ENCODE assay signal across 22 cellular contexts in the genomic region with DNA sequence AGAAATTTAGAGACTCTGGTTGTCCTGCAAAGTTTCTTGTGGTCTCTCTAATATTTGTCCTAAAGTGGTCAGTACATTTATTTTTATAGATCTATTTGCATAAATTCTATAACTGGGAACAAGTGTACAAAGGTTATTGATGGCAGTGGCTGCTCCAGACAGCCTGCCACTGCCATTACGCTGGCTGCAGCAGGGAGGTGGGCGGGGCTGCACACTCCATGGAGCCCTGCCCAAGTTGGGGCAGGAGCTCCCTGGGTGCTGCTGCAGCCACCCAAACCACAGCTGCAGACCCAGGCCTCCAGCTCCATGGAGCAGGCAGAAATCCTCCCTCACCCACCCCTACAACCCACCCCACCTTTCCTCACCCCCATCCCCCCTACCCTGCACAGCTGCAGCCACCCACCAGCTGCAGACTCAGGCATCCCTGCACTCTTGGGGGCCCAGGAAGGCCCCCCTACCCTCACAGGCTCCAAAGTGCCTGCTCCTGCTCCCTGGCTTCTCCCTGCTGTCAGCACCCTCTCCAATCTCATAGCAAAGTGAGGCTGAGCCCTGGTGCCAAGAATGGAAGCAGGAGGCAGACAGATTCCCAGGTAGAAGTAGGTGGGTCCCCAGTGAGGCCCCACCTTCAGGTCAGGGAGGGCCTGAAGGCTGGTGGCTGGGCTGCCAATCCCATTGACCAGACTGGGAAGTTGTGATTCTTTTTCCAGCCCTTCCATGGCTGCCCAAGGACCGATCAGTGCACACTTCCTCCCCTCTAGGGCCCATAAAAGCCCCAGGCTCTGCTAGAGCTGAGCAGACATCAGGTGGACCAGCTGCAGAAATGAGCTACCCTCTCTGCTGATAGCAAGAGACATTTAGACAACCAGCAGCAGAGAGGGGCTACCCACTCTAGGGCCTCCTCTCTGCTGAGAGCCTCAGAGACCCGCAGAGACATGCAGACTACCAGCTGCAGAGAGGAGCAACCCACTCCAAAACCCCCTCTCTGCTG. TPM values are rescaled to one million over a fixed set of nuclear protein-coding genes. Genes with fewer than 3 reads are reported as not detected.
DNase-seq lines count a peak whose midpoint lies in the region; ATAC-seq, FAIRE-seq and TF ChIP-seq lines count a peak whose summit lies in the region.
"Had no signal": no experiment of that assay in that cellular context is flagged by ENCODE, and none has a peak within 500 bp of the region (broad histone marks: within the 10 kb centered on the region; RNA-seq: fewer than 3 reads in every experiment).

No MANE protein-coding gene starts in this region.

- POLR2A ChIA-PET in HepG2 (lab: Yijun Ruan, JAX): interaction anchor here (1.0 kb wide), 1 partner anchor 129 kb away, joined by 3 read pairs; no protein-coding TSS in a partner anchor

- BruUV-seq in HepG2 (replicated peaks; lab: Mats Ljungman, UMichigan): no TSS peak

- intact Hi-C loops in HepG2 (cut with micrococcal nuclease; ENCODE audit: unreplicated experiment): no loop called here
- intact Hi-C loops in mucosa of descending colon (cut with DNase I, micrococcal nuclease): no loop called here

- TF ChIP-seq CTCF in liver (IDR thresholded peaks at IDR 0.05; ENCODE audit: low read depth, low read length, missing input control): no peak
- no peak for TF ChIP-seq CTCF in HepG2 (CRISPR knock-in tag; IDR thresholded peaks at IDR 0.05)
- no peak for TF ChIP-seq CTCF in mucosa of descending colon (IDR thresholded peaks at IDR 0.05)

- H3K27ac ChIP-seq in liver (ENCODE audit: low read depth in 1 of 2, low read length in 2 of 2) (peak overlapping the region; percentile 77 to 86), HepG2 (ENCODE audit: extremely low read length, insufficient read depth, low read length) (no peak overlapping the region)
- H3K27ac ChIP-seq: A549, SJSA1 had no signal

- no peak overlapping the region for H3K4me2 ChIP-seq in HepG2 (ENCODE audit: low read depth, low read length)
- H3K4me2 ChIP-seq: A549 had no signal

- FAIRE-seq in HepG2 (lab: Jason Lieb, UNC) (no peak), urothelium cell line (lab: Jason Lieb, UNC) (no peak)
- FAIRE-seq: A549, GM19239, H1 had no signal

- no peak for TF ChIP-seq POLR2A in HepG2 (IDR thresholded peaks at IDR 0.05; ENCODE audit: insufficient read depth in 1 of 2, low read depth in 2 of 2, low read length in 2 of 2)
- no peak for TF ChIP-seq POLR2A in erythroblast (IDR thresholded peaks at IDR 0.05; ENCODE audit: low read length)
- TF ChIP-seq POLR2A in GM18505 (IDR thresholded peaks at IDR 0.05; ENCODE audit: borderline replicate concordance, extremely low read depth, insufficient read depth, insufficient read length): no peak

- peak overlapping the region in 1 of 3 donors; percentile 29 for H3K4me3 ChIP-seq in liver (ENCODE audit: low read depth in 1 of 3, low read length in 3 of 3)
- H3K4me3 ChIP-seq in HepG2 (replicated peaks in 1 of 3; ENCODE audit: insufficient read depth in 1 of 3, low read depth in 2 of 3, low read length in 3 of 3): no peak overlapping the region
- H3K4me3 ChIP-seq in mucosa of descending colon: no peak overlapping the region
- H3K4me3 ChIP-seq: A549, MG63, SJSA1 had no signal

- H3K36me3 ChIP-seq in liver (ENCODE audit: control insufficient read depth in 4 of 4, insufficient read depth in 3 of 4, low read depth in 1 of 4, low read length in 3 of 4) (no peaks in the 10 kb centered on the region), HepG2 (replicated peaks in 1 of 2; ENCODE audit: control insufficient read depth in 1 of 2, insufficient read depth in 2 of 2, low read length in 2 of 2) (no peaks in the 10 kb centered on the region), mucosa of descending colon (ENCODE audit: low read depth) (no peaks in the 10 kb centered on the region)
- H3K36me3 ChIP-seq: BE2C, MG63, SJSA1 had no signal

- no peaks in the 10 kb centered on the region for H3K79me2 ChIP-seq in HepG2 (ENCODE audit: insufficient read depth, low read length)

- CTCF ChIA-PET in HepG2 (lab: Yijun Ruan, JAX; ENCODE audit: low intra/inter-chr PET ratio, low total read pairs): no interaction called here

- in situ Hi-C loops in HepG2 (cut with HindIII; ENCODE audit: extremely low pct_ligation_motif_present, low pct_unique_long_range_greater_than_20kb): no loop called here

- H4K20me1 ChIP-seq in HepG2 (ENCODE audit: insufficient read depth, low read length): no peaks in the 10 kb centered on the region

- ATAC-seq in HepG2 (no peak), mucosa of descending colon (peak; percentile 89), GM18505 (IDR thresholded peaks at IDR 0.05; ENCODE audit: unreplicated experiment) (no peak)
- ATAC-seq: A549, HCT116 had no signal

- H3K4me1 ChIP-seq in liver (ENCODE audit: control insufficient read depth in 4 of 4, insufficient read depth in 4 of 4, low read length in 3 of 4) (peaks cover 3 to 39% (median 17%) of the 10 kb centered on the region in 4 donors), HepG2 (ENCODE audit: insufficient read depth, low read length) (peaks cover 67% of the 10 kb centered on the region), mucosa of descending colon (ENCODE audit: low read depth) (peaks cover 10% of the 10 kb centered on the region)
- H3K4me1 ChIP-seq: A549, BE2C, SJSA1 had no signal

- H3K9ac ChIP-seq in liver (ENCODE audit: low read depth in 1 of 2, low read length in 2 of 2): no peak overlapping the region
- no peak overlapping the region for H3K9ac ChIP-seq in HepG2 (ENCODE audit: insufficient read depth, low read depth, low read length)

- no peaks in the 10 kb centered on the region for H3K27me3 ChIP-seq in liver (ENCODE audit: control insufficient read depth in 4 of 4, insufficient read depth in 4 of 4, low read length in 3 of 4)
- H3K27me3 ChIP-seq in HepG2 (ENCODE audit: control insufficient read depth in 1 of 2, insufficient read depth in 2 of 2, low read length in 2 of 2): no peaks in the 10 kb centered on the region
- H3K27me3 ChIP-seq: MG63 had no signal

- no peak for DNase-seq in HepG2 (ENCODE audit: low spot score)
- peak; percentile 15 to 34 for DNase-seq in erythroblast (lab: John Stamatoyannopoulos, UW)
- DNase-seq in mucosa of descending colon: peak in 2 of 3 donors; percentile 55 to 73
- DNase-seq in urothelium cell line (ENCODE audit: low spot score): no peak
- DNase-seq in cerebellar cortex (ENCODE audit: low spot score): no peak
- DNase-seq: BE2C, EL, GF-D8, Kasumi-1, MG63, NCI-H1436, NCI-H187 treated with DMSO at 0.1 percent for 48 hours, NCI-H510A treated with DMSO at 0.1 percent for 48 hours, NCI-H748 treated with DMSO at 0.1 percent for 48 hours had no signal

- TF ChIP-seq RAD21 in liver (IDR thresholded peaks at IDR 0.05): peak in 1 of 2 donors; percentile 11
- TF ChIP-seq RAD21 in HepG2 (CRISPR knock-in tag; IDR thresholded peaks at IDR 0.05): no peak

- no peak for TF ChIP-seq EP300 in HepG2 (IDR thresholded peaks at IDR 0.05; ENCODE audit: low read depth in 2 of 2, low read length in 2 of 2)
- TF ChIP-seq EP300 in HepG2 (CRISPR knock-in tag; IDR thresholded peaks at IDR 0.05; ENCODE audit: borderline replicate concordance): no peak

- 53% methylated on average over 4 of the region's 4 CpGs for WGBS in liver
- WGBS in HepG2 (ENCODE audit: low lambda C conversion rate): 94% methylated on average over 2 of the region's 4 CpGs

- no peak overlapping the region for H2AFZ ChIP-seq in HepG2 (ENCODE audit: low read length)

- no peaks in the 10 kb centered on the region for H3K9me3 ChIP-seq in liver (ENCODE audit: control insufficient read depth in 4 of 4, low read length in 3 of 4)
- H3K9me3 ChIP-seq in HepG2 (ENCODE audit: low read length): no peaks in the 10 kb centered on the region
- H3K9me3 ChIP-seq in mucosa of descending colon: no peaks in the 10 kb centered on the region
- H3K9me3 ChIP-seq: A549, BE2C, MG63, SJSA1 had no signal

RNA-seq across cellular contexts. Expression of a gene that starts 4.8 kb away (rescaled TPM):
- 10 to 100 TPM in 1 of 2 donors, under 1 TPM in 1; 0.61 to 75.3 TPM for total RNA-seq in liver
- polyA plus RNA-seq in liver: 10 to 100 TPM in 1 of 2 donors, 1 to 10 TPM in 1; 4.6 to 35.1 TPM
- total RNA-seq in HepG2 (2016; rRNA removed; fragmentation: Illumina TruSeq; extraction: Trizol): 0.55 and 3.1 TPM in 2 replicates
- 0.53 and 1.0 TPM in 2 replicates for total RNA-seq in HepG2 (2016; cell fraction: cytosol; rRNA removed; fragmentation: Illumina TruSeq; extraction: Trizol; ENCODE audit: low read depth)
- total RNA-seq in HepG2 (2016; cell fraction: insoluble cytoplasmic fraction; rRNA removed; fragmentation: Illumina TruSeq; extraction: Trizol): 0.18 and 2.9 TPM in 2 replicates
- total RNA-seq in HepG2 (2016; cell fraction: membrane; rRNA removed; fragmentation: Illumina TruSeq; extraction: Trizol): 0.31 and 0.69 TPM in 2 replicates
- total RNA-seq in HepG2 (2016; cell fraction: nucleus; rRNA removed; fragmentation: Illumina TruSeq; extraction: Trizol): 5.4 and 8.3 TPM in 2 replicates
- polyA plus RNA-seq in HepG2 (2011; rRNA removed): 2.3 and 2.4 TPM in 2 replicates
- polyA plus RNA-seq in HepG2 (2011; cell fraction: cytosol; rRNA removed): 0.54 and 0.79 TPM in 2 replicates
- 3.7 and 7.4 TPM in 2 replicates for polyA plus RNA-seq in HepG2 (2011; cell fraction: nucleus; rRNA removed)
- 1.7 and 4.7 TPM in 2 replicates for polyA plus RNA-seq in HepG2 (2012)
- polyA plus RNA-seq in HepG2 (2016; cell fraction: cytosol; fragmentation: Illumina TruSeq; extraction: Trizol; ENCODE audit: low read depth): 0.09 and 0.25 TPM in 2 replicates
- polyA plus RNA-seq in HepG2 (2016; cell fraction: insoluble cytoplasmic fraction; fragmentation: Illumina TruSeq; extraction: Trizol; ENCODE audit: low read depth): 0.34 TPM in 1 of 2 replicates, not detected in the other
- polyA plus RNA-seq in HepG2 (2016; cell fraction: membrane; fragmentation: Illumina TruSeq; extraction: Trizol; ENCODE audit: low read depth): 0.28 TPM in 1 of 2 replicates, not detected in the other
- 5.7 and 6.2 TPM in 2 replicates for polyA plus RNA-seq in HepG2 (2016; cell fraction: nucleus; fragmentation: Illumina TruSeq; extraction: Trizol; ENCODE audit: insufficient read depth, low read depth)
- not detected in 2 replicates for polyA minus RNA-seq in HepG2 (2011; rRNA and poly(A)+ RNA removed; ENCODE audit: low replicate concordance)
- not detected in 2 replicates for polyA minus RNA-seq in HepG2 (2011; cell fraction: cytosol; rRNA and poly(A)+ RNA removed)
- 7.3 and 8.2 TPM in 2 replicates for polyA minus RNA-seq in HepG2 (2011; cell fraction: nucleus; rRNA and poly(A)+ RNA removed)
- not detected for total RNA-seq in mucosa of descending colon
- total RNA-seq: H1, SJSA1 had no signal
- polyA plus RNA-seq: A549, IgD-negative memory B cell had no signal

RNA-seq across cellular contexts. Expression of a gene that starts 39.0 kb away (rescaled TPM):
- total RNA-seq in liver: 100 to 1,000 TPM in 1 of 2 donors, under 1 TPM in 1; 0.51 to 138 TPM
- 1,000 to 10,000 TPM in 1 of 2 donors, 100 to 1,000 TPM in 1; 440 to 1,082 TPM for polyA plus RNA-seq in liver
- total RNA-seq in HepG2 (2016; rRNA removed; fragmentation: Illumina TruSeq; extraction: Trizol): 0.11 and 0.35 TPM in 2 replicates
- 0.09 TPM in 1 of 2 replicates, not detected in the other for total RNA-seq in HepG2 (2016; cell fraction: cytosol; rRNA removed; fragmentation: Illumina TruSeq; extraction: Trizol; ENCODE audit: low read depth)
- 0.17 and 0.18 TPM in 2 replicates for total RNA-seq in HepG2 (2016; cell fraction: insoluble cytoplasmic fraction; rRNA removed; fragmentation: Illumina TruSeq; extraction: Trizol)
- total RNA-seq in HepG2 (2016; cell fraction: membrane; rRNA removed; fragmentation: Illumina TruSeq; extraction: Trizol): 0.25 and 0.28 TPM in 2 replicates
- total RNA-seq in HepG2 (2016; cell fraction: nucleus; rRNA removed; fragmentation: Illumina TruSeq; extraction: Trizol): 0.53 TPM in 1 of 2 replicates, not detected in the other
- polyA plus RNA-seq in HepG2 (2011; rRNA removed): 0.07 and 0.24 TPM in 2 replicates
- 0.07 and 0.10 TPM in 2 replicates for polyA plus RNA-seq in HepG2 (2011; cell fraction: cytosol; rRNA removed)
- 0.13 and 0.28 TPM in 2 replicates for polyA plus RNA-seq in HepG2 (2011; cell fraction: nucleus; rRNA removed)
- polyA plus RNA-seq in HepG2 (2012): 0.32 and 0.55 TPM in 2 replicates
- 0.09 TPM in 1 of 2 replicates, not detected in the other for polyA plus RNA-seq in HepG2 (2016; cell fraction: cytosol; fragmentation: Illumina TruSeq; extraction: Trizol; ENCODE audit: low read depth)
- 0.21 and 0.24 TPM in 2 replicates for polyA plus RNA-seq in HepG2 (2016; cell fraction: insoluble cytoplasmic fraction; fragmentation: Illumina TruSeq; extraction: Trizol; ENCODE audit: low read depth)
- 0.07 and 0.09 TPM in 2 replicates for polyA plus RNA-seq in HepG2 (2016; cell fraction: membrane; fragmentation: Illumina TruSeq; extraction: Trizol; ENCODE audit: low read depth)
- polyA plus RNA-seq in HepG2 (2016; cell fraction: nucleus; fragmentation: Illumina TruSeq; extraction: Trizol; ENCODE audit: insufficient read depth, low read depth): 0.31 and 0.35 TPM in 2 replicates
- polyA minus RNA-seq in HepG2 (2011; rRNA and poly(A)+ RNA removed; ENCODE audit: low replicate concordance): 0.08 TPM in 1 of 2 replicates, not detected in the other
- not detected in 2 replicates for polyA minus RNA-seq in HepG2 (2011; cell fraction: cytosol; rRNA and poly(A)+ RNA removed)
- polyA minus RNA-seq in HepG2 (2011; cell fraction: nucleus; rRNA and poly(A)+ RNA removed): 0.75 TPM in 1 of 2 replicates, not detected in the other
- total RNA-seq in mucosa of descending colon: 1 to 10 TPM; 2.8 to 5.4 (median 4.0) TPM
- total RNA-seq: H1, SJSA1 had no signal
- polyA plus RNA-seq: H1, IgD-negative memory B cell had no signal

RNA-seq across cellular contexts. Expression of a gene that starts 53.8 kb away (rescaled TPM):
- total RNA-seq in liver: under 1 TPM in 1 of 2 donors, not detected in 1; 0.25 TPM
- not detected for polyA plus RNA-seq in liver
- total RNA-seq in HepG2 (2016; rRNA removed; fragmentation: Illumina TruSeq; extraction: Trizol): not detected in 2 replicates
- total RNA-seq in HepG2 (2016; cell fraction: cytosol; rRNA removed; fragmentation: Illumina TruSeq; extraction: Trizol; ENCODE audit: low read depth): not detected in 2 replicates
- not detected in 2 replicates for total RNA-seq in HepG2 (2016; cell fraction: insoluble cytoplasmic fraction; rRNA removed; fragmentation: Illumina TruSeq; extraction: Trizol)
- total RNA-seq in HepG2 (2016; cell fraction: membrane; rRNA removed; fragmentation: Illumina TruSeq; extraction: Trizol): not detected in 2 replicates
- total RNA-seq in HepG2 (2016; cell fraction: nucleus; rRNA removed; fragmentation: Illumina TruSeq; extraction: Trizol): not detected in 2 replicates
- polyA plus RNA-seq in HepG2 (2011; rRNA removed): 0.07 TPM in 1 of 2 replicates, not detected in the other
- not detected in 2 replicates for polyA plus RNA-seq in HepG2 (2011; cell fraction: cytosol; rRNA removed)
- 0.21 TPM in 1 of 2 replicates, not detected in the other for polyA plus RNA-seq in HepG2 (2011; cell fraction: nucleus; rRNA removed)
- not detected in 2 replicates for polyA plus RNA-seq in HepG2 (2012)
- not detected in 2 replicates for polyA plus RNA-seq in HepG2 (2016; cell fraction: cytosol; fragmentation: Illumina TruSeq; extraction: Trizol; ENCODE audit: low read depth)
- polyA plus RNA-seq in HepG2 (2016; cell fraction: insoluble cytoplasmic fraction; fragmentation: Illumina TruSeq; extraction: Trizol; ENCODE audit: low read depth): not detected in 2 replicates
- not detected in 2 replicates for polyA plus RNA-seq in HepG2 (2016; cell fraction: membrane; fragmentation: Illumina TruSeq; extraction: Trizol; ENCODE audit: low read depth)
- polyA plus RNA-seq in HepG2 (2016; cell fraction: nucleus; fragmentation: Illumina TruSeq; extraction: Trizol; ENCODE audit: insufficient read depth, low read depth): not detected in 2 replicates
- 0.37 and 1.1 TPM in 2 replicates for polyA minus RNA-seq in HepG2 (2011; rRNA and poly(A)+ RNA removed; ENCODE audit: low replicate concordance)
- polyA minus RNA-seq in HepG2 (2011; cell fraction: cytosol; rRNA and poly(A)+ RNA removed): not detected in 2 replicates
- 0.90 and 1.4 TPM in 2 replicates for polyA minus RNA-seq in HepG2 (2011; cell fraction: nucleus; rRNA and poly(A)+ RNA removed)
- under 1 TPM in 1 of 3 donors, not detected in 2; 0.47 TPM for total RNA-seq in mucosa of descending colon
- total RNA-seq: H1, SJSA1 had no signal
- polyA plus RNA-seq: H1, IgD-negative memory B cell had no signal

Comparison
In these comparisons a context has a peak if more than half of its experiments do, and no peak if none do; other contexts are left out.
1. DNase-seq: peak in erythroblast (2 of 2) and mucosa of descending colon (2 of 3); none in HepG2 (single experiment), urothelium cell line (single experiment) and cerebellar cortex (single experiment).